In genomic region chr1:166111430-166111829, GRCh38 we compare ENCODE assay signal across 2 cellular contexts.
TF ChIP-seq lines count a peak whose summit lies in the region.

No MANE protein-coding gene starts in this region.

TF ChIP-seq in liver, 16 proteins besides CTCF, POLR2A, EP300 and RAD21:
- no peak for TF ChIP-seq JUND (IDR thresholded peaks at IDR 0.05)
- peak; percentile 18 to 45 for TF ChIP-seq RXRA (IDR thresholded peaks at IDR 0.05)
- no peak for TF ChIP-seq ZBTB33 (IDR thresholded peaks at IDR 0.05)
- TF ChIP-seq ATF3 (IDR thresholded peaks at IDR 0.05) = no peak
- peak in 1 of 2 donors; percentile 43 for TF ChIP-seq HNF4A (conservative IDR thresholded peaks at IDR 0.05)
- TF ChIP-seq FOXA2 (IDR thresholded peaks at IDR 0.05) = no peak
- no peak for TF ChIP-seq YY1 (IDR thresholded peaks at IDR 0.05)

TF ChIP-seq in HepG2, 621 proteins besides CTCF, POLR2A, EP300 and RAD21:
- TF ChIP-seq NFE2L2 (IDR thresholded peaks at IDR 0.05; ENCODE audit: low read length) (no peak), ZNF570 (CRISPR knock-in tag; IDR thresholded peaks at IDR 0.05; ENCODE audit: borderline replicate concordance) (no peak), PLRG1 (conservative IDR thresholded peaks at IDR 0.05) (no peak), PCBP2 (optimal IDR thresholded peaks at IDR 0.05; ENCODE audit: low read depth, low read length, poor library complexity, severe bottlenecking) (no peak), ARNT2 (CRISPR knock-in tag; IDR thresholded peaks at IDR 0.05; ENCODE audit: low read depth) (no peak), SP4 (CRISPR knock-in tag; IDR thresholded peaks at IDR 0.05) (no peak), XRCC5 (optimal IDR thresholded peaks at IDR 0.05; ENCODE audit: low read length) (no peak), YEATS2 (CRISPR knock-in tag; IDR thresholded peaks at IDR 0.05; ENCODE audit: borderline replicate concordance) (no peak), HNF1B (CRISPR knock-in tag; IDR thresholded peaks at IDR 0.05) (no peak)
